ENCODE assay signal across 9 cellular contexts in the genomic region with DNA sequence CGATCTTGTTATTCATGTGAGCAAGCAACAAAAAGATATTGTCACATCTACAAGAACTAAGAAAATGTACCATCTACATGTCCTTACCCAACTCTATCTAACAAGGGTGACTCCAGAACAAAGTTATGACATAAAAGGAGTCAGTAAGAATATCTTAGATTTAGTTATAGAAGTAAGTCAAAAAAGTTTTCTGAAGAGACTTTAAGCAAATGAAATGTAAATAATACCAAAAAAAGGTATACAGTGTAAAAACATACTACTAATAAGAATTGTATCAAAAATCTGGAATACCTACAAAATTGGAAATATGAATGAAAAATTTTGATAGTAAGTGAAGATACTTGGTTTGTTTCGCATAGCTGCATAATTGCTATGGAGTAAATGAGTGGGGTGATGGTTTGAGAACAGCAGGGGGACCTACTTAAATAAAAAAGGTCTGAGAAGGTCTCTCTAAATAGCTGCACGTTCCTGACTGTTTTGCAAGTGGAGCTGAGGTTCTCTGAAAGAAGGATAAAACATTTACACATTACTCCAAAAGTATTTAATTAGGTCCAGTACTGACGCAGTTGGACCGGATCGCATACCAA. TPM values are rescaled to one million over a fixed set of nuclear protein-coding genes. Genes with fewer than 3 reads are reported as not detected.
DNase-seq lines count a peak whose midpoint lies in the region; ATAC-seq, FAIRE-seq and TF ChIP-seq lines count a peak whose summit lies in the region.
"Had no signal": no experiment of that assay in that cellular context is flagged by ENCODE, and none has a peak within 500 bp of the region (broad histone marks: within the 10 kb centered on the region; RNA-seq: fewer than 3 reads in every experiment).

No MANE protein-coding gene starts in this region.

- intact Hi-C loops in body of pancreas (cut with DNase I), result loop anchor here (5.0 kb wide), 1 partner anchor 274 kb away; no protein-coding TSS in a partner anchor
- intact Hi-C loops in testis (cut with DNase I; ENCODE audit: low total_unique reads), result no loop called here

- H3K4me3 ChIP-seq in body of pancreas (no peak overlapping the region), osteoblast (ENCODE audit: insufficient read depth, low read length) (peak overlapping the region; percentile 64), testis (no peak overlapping the region)

- H3K4me1 ChIP-seq in body of pancreas, result no peaks in the 10 kb centered on the region
- peaks cover 31% of the 10 kb centered on the region for H3K4me1 ChIP-seq in osteoblast (ENCODE audit: insufficient read depth, low read length)
- H3K4me1 ChIP-seq in testis, result peaks cover 16% of the 10 kb centered on the region

- DNase-seq in GM12891 (ENCODE audit: insufficient read length, low spot score) (no peak), NOMO-1 treated with DMSO at 0.1 percent for 48 hours (lab: John Stamatoyannopoulos, UW; ENCODE audit: unreplicated experiment) (peak; percentile 35), body of pancreas (no peak), osteoblast (ENCODE audit: insufficient read length, low spot score, missing footprints) (no peak), testis (no peak), AG08396 (ENCODE audit: low spot score) (no peak), NCI-H187 (lab: John Stamatoyannopoulos, UW) (no peak)

- H3K36me3 ChIP-seq in body of pancreas (replicated peaks in 1 of 2; ENCODE audit: insufficient read depth in 1 of 2, low read depth in 2 of 2), result no peaks in the 10 kb centered on the region
- H3K36me3 ChIP-seq in osteoblast (ENCODE audit: insufficient read depth, low read length), result no peaks in the 10 kb centered on the region
- no peaks in the 10 kb centered on the region for H3K36me3 ChIP-seq in testis (ENCODE audit: low read depth, missing control alignments)

- no peaks in the 10 kb centered on the region for H4K20me1 ChIP-seq in osteoblast (ENCODE audit: insufficient read depth, low read length)

- H3K27ac ChIP-seq in body of pancreas (peak overlapping the region in 3 of 4 donors; percentile 4 to 72 (median 41)), osteoblast (ENCODE audit: low read depth, low read length) (peak overlapping the region; percentile 93), testis (no peak overlapping the region)

- no peak overlapping the region for H2AFZ ChIP-seq in osteoblast (ENCODE audit: low read length)

- peak overlapping the region; percentile 83 for H3K4me2 ChIP-seq in osteoblast (ENCODE audit: insufficient read depth, low read length)

- no peaks in the 10 kb centered on the region for H3K79me2 ChIP-seq in osteoblast (ENCODE audit: insufficient read depth, low read length)

- H3K27me3 ChIP-seq in body of pancreas (no peaks in the 10 kb centered on the region), osteoblast (ENCODE audit: insufficient read depth, low read length) (no peaks in the 10 kb centered on the region), testis (no peaks in the 10 kb centered on the region)

- H3K9me3 ChIP-seq in body of pancreas (no peaks in the 10 kb centered on the region), osteoblast (ENCODE audit: low read depth, low read length) (no peaks in the 10 kb centered on the region), testis (no peaks in the 10 kb centered on the region)

- ATAC-seq in body of pancreas, result no peak
- ATAC-seq in activated CD4-positive, CD25-positive, alpha-beta regulatory T cell treated with anti-CD3 and anti-CD28 coated beads, Interleukin-2, amount 50 U/mL, for 24 hours, result no peak

- WGBS in body of pancreas, 2 donors, result 54 to 56% methylated on average over 6 of the region's 6 CpGs
- WGBS in testis, 2 donors, result 77 to 80% methylated on average over 6 of the region's 6 CpGs

- no peak for TF ChIP-seq POLR2A in GM12891 (IDR thresholded peaks at IDR 0.05; ENCODE audit: low read depth, low read length)
- no peak for TF ChIP-seq POLR2A in body of pancreas (IDR thresholded peaks at IDR 0.05)
- no peak for TF ChIP-seq POLR2A in testis (IDR thresholded peaks at IDR 0.05)

- FAIRE-seq in GM12891 (lab: Jason Lieb, UNC), result peak; percentile 80

- TF ChIP-seq CTCF in body of pancreas (IDR thresholded peaks at IDR 0.05) (no peak), osteoblast (IDR thresholded peaks at IDR 0.05; ENCODE audit: extremely low read depth, low read depth, low read length) (no peak), testis (IDR thresholded peaks at IDR 0.05) (no peak)

TF ChIP-seq in GM12891, 5 proteins besides CTCF, POLR2A, EP300 and RAD21:
- no peak for TF ChIP-seq TAF1 (IDR thresholded peaks at IDR 0.05; ENCODE audit: low read depth, low read length)

RNA-seq across cellular contexts. Expression of gene ENPP6, which starts 51.0 kb away (rescaled TPM):
- 0.35 TPM for polyA plus RNA-seq in GM12891 (2012; ENCODE audit: low read depth, missing spikeins)
- not detected for total RNA-seq in body of pancreas
- under 0.01 TPM in 1 of 2 replicates, not detected in the other for total RNA-seq in osteoblast
- total RNA-seq in testis, result 1 to 10 TPM; 2.0 to 3.5 TPM
- polyA plus RNA-seq in testis (ENCODE audit: insufficient read depth, low read depth, low replicate concordance), result 4.9 TPM
- total RNA-seq: myocyte had no signal

Comparison
In these comparisons a context has a peak if more than half of its experiments do, and no peak if none do; other contexts are left out.
1. H3K27ac ChIP-seq: peak in body of pancreas (3 of 4) and osteoblast (single experiment); none in testis (0 of 2).